Comparison of ENCODE assay signal across 1 cellular context in the genomic region with DNA sequence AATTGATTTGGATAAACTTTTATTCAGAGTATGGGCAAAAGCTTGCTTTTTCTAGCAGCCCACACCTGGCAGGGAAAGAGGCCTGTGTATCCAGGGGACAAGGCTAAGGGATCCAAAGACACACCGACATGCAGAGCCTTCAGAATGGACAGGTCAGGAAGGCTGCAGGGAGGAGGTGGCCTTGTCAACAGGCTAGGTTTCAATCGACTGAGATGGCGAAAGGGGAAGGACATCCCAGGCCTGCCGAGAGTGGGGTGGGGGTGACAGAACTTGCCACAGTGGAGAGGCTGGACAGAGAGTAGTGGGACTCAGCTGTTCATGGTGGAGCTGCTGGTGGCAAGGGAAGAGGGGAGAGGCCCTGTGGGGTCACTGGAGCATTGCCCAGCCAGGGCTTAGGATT.
TF ChIP-seq lines count a peak whose summit lies in the region.

No MANE protein-coding gene starts in this region.

TF ChIP-seq in HepG2, 621 proteins besides CTCF, POLR2A, EP300 and RAD21:
- no peak for TF ChIP-seq ZNF24 (IDR thresholded peaks at IDR 0.05)
- no peak for TF ChIP-seq ZNF3 (CRISPR knock-in tag; IDR thresholded peaks at IDR 0.05)
- no peak for TF ChIP-seq SRSF9 (IDR thresholded peaks at IDR 0.05; ENCODE audit: borderline replicate concordance, insufficient read depth, low read depth, low read length, poor library complexity, severe bottlenecking)
- no peak for TF ChIP-seq EED (CRISPR knock-in tag; IDR thresholded peaks at IDR 0.05)
- TF ChIP-seq, protein P1, sequence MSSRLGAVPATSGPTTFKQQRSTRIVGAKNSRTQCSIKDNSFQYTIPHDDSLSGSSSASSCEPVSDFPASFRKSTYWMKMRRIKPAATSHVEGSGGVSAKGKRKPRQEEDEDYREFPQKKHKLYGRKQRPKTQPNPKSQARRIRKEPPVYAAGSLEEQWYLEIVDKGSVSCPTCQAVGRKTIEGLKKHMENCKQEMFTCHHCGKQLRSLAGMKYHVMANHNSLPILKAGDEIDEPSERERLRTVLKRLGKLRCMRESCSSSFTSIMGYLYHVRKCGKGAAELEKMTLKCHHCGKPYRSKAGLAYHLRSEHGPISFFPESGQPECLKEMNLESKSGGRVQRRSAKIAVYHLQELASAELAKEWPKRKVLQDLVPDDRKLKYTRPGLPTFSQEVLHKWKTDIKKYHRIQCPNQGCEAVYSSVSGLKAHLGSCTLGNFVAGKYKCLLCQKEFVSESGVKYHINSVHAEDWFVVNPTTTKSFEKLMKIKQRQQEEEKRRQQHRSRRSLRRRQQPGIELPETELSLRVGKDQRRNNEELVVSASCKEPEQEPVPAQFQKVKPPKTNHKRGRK (CRISPR knock-in tag; IDR thresholded peaks at IDR 0.05): no peak
- TF ChIP-seq MAFG (CRISPR knock-in tag; IDR thresholded peaks at IDR 0.05): no peak
TF ChIP-seq in HepG2: peak in this region for 0.
